ENCODE assay signal across 12 cellular contexts in genomic region chr10:87750817-87751216, GRCh38.
DNase-seq lines count a peak whose midpoint lies in the region; ATAC-seq lines count a peak whose summit lies in the region.
"Had no signal": no experiment of that assay in that cellular context is flagged by ENCODE, and none has a peak within 500 bp of the region (broad histone marks: within the 10 kb centered on the region; RNA-seq: fewer than 3 reads in every experiment).

No MANE protein-coding gene starts in this region.

- H3K36me3 Mint-ChIP-seq in activated T-cell treated with anti-CD3 and anti-CD28 coated beads, Interleukin-2, amount 50 U/mL, for 24 hours (ENCODE audit: low read depth), result peaks cover 40% of the 10 kb centered on the region

- H3K4me3 Mint-ChIP-seq in activated T-cell treated with anti-CD3 and anti-CD28 coated beads, Interleukin-2, amount 50 U/mL, for 24 hours, result no peak overlapping the region
- H3K4me3 Mint-ChIP-seq in stimulated activated naive CD8-positive, alpha-beta T cell treated with anti-CD3 and anti-CD28 coated beads, Interleukin-15, amount 100 ng/mL, for 72 hours, result no peak overlapping the region

- peak overlapping the region; percentile 61 for H3K27ac Mint-ChIP-seq in activated T-cell treated with anti-CD3 and anti-CD28 coated beads, Interleukin-2, amount 50 U/mL, for 24 hours
- no peak overlapping the region for H3K27ac Mint-ChIP-seq in stimulated activated naive CD8-positive, alpha-beta T cell treated with anti-CD3 and anti-CD28 coated beads, Interleukin-15, amount 100 ng/mL, for 72 hours

- H3K27me3 Mint-ChIP-seq in activated T-cell treated with anti-CD3 and anti-CD28 coated beads, Interleukin-2, amount 50 U/mL, for 24 hours, result no peaks in the 10 kb centered on the region
- H3K27me3 Mint-ChIP-seq in stimulated activated naive CD8-positive, alpha-beta T cell treated with anti-CD3 and anti-CD28 coated beads, Interleukin-15, amount 100 ng/mL, for 72 hours, result no peaks in the 10 kb centered on the region

- H3K9me3 Mint-ChIP-seq in activated T-cell treated with anti-CD3 and anti-CD28 coated beads, Interleukin-2, amount 50 U/mL, for 24 hours, result no peaks in the 10 kb centered on the region
- H3K9me3 Mint-ChIP-seq in stimulated activated naive CD8-positive, alpha-beta T cell treated with anti-CD3 and anti-CD28 coated beads, Interleukin-15, amount 100 ng/mL, for 72 hours, result no peaks in the 10 kb centered on the region

- H3K4me1 Mint-ChIP-seq in activated T-cell treated with anti-CD3 and anti-CD28 coated beads, Interleukin-2, amount 50 U/mL, for 24 hours (ENCODE audit: low read depth), result peaks cover 48% of the 10 kb centered on the region
- H3K4me1 Mint-ChIP-seq in stimulated activated naive CD8-positive, alpha-beta T cell treated with anti-CD3 and anti-CD28 coated beads, Interleukin-15, amount 100 ng/mL, for 72 hours, result peaks cover 29% of the 10 kb centered on the region

- ATAC-seq in GM21786 (IDR thresholded peaks at IDR 0.05; ENCODE audit: unreplicated experiment) (peak; percentile 63), HG03460 (IDR thresholded peaks at IDR 0.05; ENCODE audit: unreplicated experiment) (peak; percentile 56)
- peak; percentile 48 for ATAC-seq in stimulated activated naive CD8-positive, alpha-beta T cell treated with anti-CD3 and anti-CD28 coated beads, Interleukin-15, amount 100 ng/mL, for 72 hours

- DNase-seq in activated T-cell treated with anti-CD3 and anti-CD28 coated beads, Interleukin-2, amount 50 U/mL, for 24 hours, result no peak
- no peak for DNase-seq in activated T-cell treated with anti-CD3 and anti-CD28 coated beads, Interleukin-2, amount 50 U/mL, for 48 hours
- no peak for DNase-seq in stimulated activated naive CD8-positive, alpha-beta T cell treated with anti-CD3 and anti-CD28 coated beads, Interleukin-15, amount 100 ng/mL, for 72 hours
- DNase-seq in DMS79 treated with DMSO at 0.1 percent for 48 hours (lab: John Stamatoyannopoulos, UW), result no peak
- no peak for DNase-seq in NCI-H526 treated with DMSO at 0.1 percent for 48 hours (lab: John Stamatoyannopoulos, UW)
- DNase-seq in SHP77 treated with DMSO at 0.1 percent for 48 hours (lab: John Stamatoyannopoulos, UW), result no peak
- DNase-seq: mesendoderm; NCI-H524; stimulated activated CD4-positive, alpha-beta T cell treated with anti-CD3 and anti-CD28 coated beads, Interleukin-12 subunit alpha, Interleukin-12 subunit beta, amount 100 ng/mL, for 4 hours; upper lobe of left lung had no signal
